ENCODE assay signal across 8 cellular contexts in genomic region chr5:55993628-55994501, GRCh38. TPM values are rescaled to one million over a fixed set of nuclear protein-coding genes. Genes with fewer than 3 reads are reported as not detected.
DNase-seq lines count a peak whose midpoint lies in the region; TF ChIP-seq lines count a peak whose summit lies in the region.

No MANE protein-coding gene starts in this region.

- H3K4me2 ChIP-seq in GM23248 (ENCODE audit: unreplicated experiment) (peak overlapping the region; percentile 96), osteoblast (ENCODE audit: insufficient read depth, low read length) (peak overlapping the region; percentile 80)

- H3K4me3 ChIP-seq in GM23248 (peak overlapping the region; percentile 97), epithelial cell of proximal tubule (ENCODE audit: low read depth, low read length) (peak overlapping the region; percentile 76), osteoblast (ENCODE audit: insufficient read depth, low read length) (peak overlapping the region; percentile 91)

- no peaks in the 10 kb centered on the region for H3K9me2 ChIP-seq in GM23248 (ENCODE audit: insufficient read depth)

- POLR2A ChIA-PET in RWPE1 (lab: Yijun Ruan, JAX; ENCODE audit: low non-redundant PET), result interaction anchor here (1.0 to 1.7 kb wide), 2 partner anchors 64 to 206 kb away, joined by 3 to 6 read pairs; no protein-coding TSS in a partner anchor

- CTCF ChIA-PET in RWPE1 (lab: Yijun Ruan, JAX), result interaction anchor here (0.6 to 1.2 kb wide), 3 partner anchors 16 to 172 kb away, joined by 4 to 7 read pairs (median 6); no protein-coding TSS in a partner anchor

- H3K9ac ChIP-seq in GM23248, result peak overlapping the region; percentile 91

- in situ Hi-C loops in GM23248 (cut with MboI), result loop anchor here (10.0 to 25.0 kb wide), 2 partner anchors 181 to 843 kb away; no protein-coding TSS in a partner anchor

- peaks cover 61% of the 10 kb centered on the region for H3F3A ChIP-seq in GM23248 (ENCODE audit: insufficient read depth)

- peak; percentile 46 for DNase-seq in GM23248
- DNase-seq in RWPE1 (ENCODE audit: low spot score), result no peak
- no peak for DNase-seq in epithelial cell of proximal tubule (ENCODE audit: low read depth)
- DNase-seq in osteoblast (ENCODE audit: insufficient read length, low spot score, missing footprints), result no peak
- no peak for DNase-seq in stimulated activated CD4-positive, alpha-beta T cell treated with anti-CD3 and anti-CD28 coated beads, Interleukin-1b, Interleukin-23, amount 100 ng/mL, for 48 hours
- no peak for DNase-seq in GOT3 (lab: John Stamatoyannopoulos, UW)
- DNase-seq in NCI-H1694 (lab: John Stamatoyannopoulos, UW), result no peak
- no peak for DNase-seq in HCEC 1CT

- H3K36me3 ChIP-seq in GM23248 (ENCODE audit: low read depth), result no peaks in the 10 kb centered on the region
- no peaks in the 10 kb centered on the region for H3K36me3 ChIP-seq in osteoblast (ENCODE audit: insufficient read depth, low read length)

- H3K27me3 ChIP-seq in GM23248 (replicated peaks; ENCODE audit: insufficient read depth), result no peaks in the 10 kb centered on the region
- H3K27me3 ChIP-seq in osteoblast (ENCODE audit: insufficient read depth, low read length), result no peaks in the 10 kb centered on the region

- WGBS in GM23248 (ENCODE audit: low coverage in 1 of 2, low lambda C conversion rate in 2 of 2, missing lambda C conversion rate in 2 of 2), 2 experiments, result 1 to 3% methylated on average over 15 of the region's 15 CpGs

- TF ChIP-seq CTCF in RWPE1 (conservative IDR thresholded peaks at IDR 0.05; ENCODE audit: low read depth) (no peak), epithelial cell of proximal tubule (conservative IDR thresholded peaks at IDR 0.05; ENCODE audit: low read depth, low read length) (no peak), osteoblast (IDR thresholded peaks at IDR 0.05; ENCODE audit: extremely low read depth, low read depth, low read length) (no peak)

- H2AFZ ChIP-seq in GM23248, result peak overlapping the region; percentile 70
- H2AFZ ChIP-seq in osteoblast (ENCODE audit: low read length), result peak overlapping the region; percentile 56

- H4K20me1 ChIP-seq in GM23248 (ENCODE audit: insufficient read depth), result peaks cover 25% of the 10 kb centered on the region; the same call in 1 of the 2 replicates
- peaks cover 34% of the 10 kb centered on the region for H4K20me1 ChIP-seq in osteoblast (ENCODE audit: insufficient read depth, low read length)

- H3K9me3 ChIP-seq in GM23248 (ENCODE audit: low read depth), result no peaks in the 10 kb centered on the region
- H3K9me3 ChIP-seq in osteoblast (ENCODE audit: low read depth, low read length), result no peaks in the 10 kb centered on the region

- peaks cover 51% of the 10 kb centered on the region for H3K4me1 ChIP-seq in GM23248 (ENCODE audit: insufficient read depth)
- H3K4me1 ChIP-seq in osteoblast (ENCODE audit: insufficient read depth, low read length), result peaks cover 38% of the 10 kb centered on the region

- H3K27ac ChIP-seq in GM23248 (peak overlapping the region; percentile 89), RWPE1 (peak overlapping the region; percentile 98), osteoblast (ENCODE audit: low read depth, low read length) (peak overlapping the region; percentile 98)

- peaks cover 59% of the 10 kb centered on the region for H3K79me2 ChIP-seq in GM23248 (ENCODE audit: insufficient read depth)
- H3K79me2 ChIP-seq in osteoblast (ENCODE audit: insufficient read depth, low read length), result peaks cover 58% of the 10 kb centered on the region

RNA-seq across cellular contexts. Expression of gene IL6ST, which starts 0.9 kb away (rescaled TPM):
- total RNA-seq in GM23248 (2014; rRNA removed; shearing (Covaris generic)), result 186 and 197 TPM in 2 replicates
- polyA plus RNA-seq in GM23248 (2016; fragmentation: Nextera tagmentation; extraction: Ambion mirVana), result 220 and 242 TPM in 2 replicates
- 55.1 and 61.6 TPM in 2 replicates for total RNA-seq in epithelial cell of proximal tubule
- total RNA-seq in osteoblast, result 785 and 804 TPM in 2 replicates
